ENCODE assay signal across 29 cellular contexts in the genomic region with DNA sequence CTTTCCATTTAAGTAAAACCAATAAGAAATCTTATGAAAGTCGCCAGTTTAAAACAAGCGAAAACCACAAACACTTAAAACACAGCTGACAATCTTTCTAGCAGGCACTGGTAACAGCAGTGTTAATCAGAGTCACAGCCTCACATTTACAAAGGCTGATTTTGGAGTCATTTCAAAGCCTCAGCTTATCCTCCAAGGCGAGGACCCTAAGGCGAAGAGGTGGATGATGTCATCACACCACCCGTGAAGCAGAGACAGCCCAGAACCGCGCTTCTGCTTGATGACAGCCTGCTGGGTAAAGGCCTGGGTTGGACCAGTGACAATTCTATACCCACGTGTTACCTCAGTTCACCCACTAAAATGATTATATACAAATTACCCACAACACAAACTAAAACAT. TPM values are rescaled to one million over a fixed set of nuclear protein-coding genes. Genes with fewer than 3 reads are reported as not detected.
A peak's percentile ranks its signal among the peaks of the same experiment; 100 is the strongest.
DNase-seq lines count a peak whose midpoint lies in the region; ATAC-seq, FAIRE-seq and TF ChIP-seq lines count a peak whose summit lies in the region.
"Had no signal": no experiment of that assay in that cellular context is flagged by ENCODE, and none has a peak within 500 bp of the region (broad histone marks: within the 10 kb centered on the region; RNA-seq: fewer than 3 reads in every experiment).

No MANE protein-coding gene starts in this region.

- POLR2A ChIA-PET in HepG2 (lab: Yijun Ruan, JAX) = interaction anchor here (1.0 kb wide), 1 partner anchor 10 kb away, joined by 4 read pairs; the partner anchor contains the start of gene GOLGA3

- no TSS peak for BruUV-seq in HepG2 (replicated peaks; lab: Mats Ljungman, UMichigan)

- CTCF ChIA-PET in HepG2 (lab: Yijun Ruan, JAX; ENCODE audit: low intra/inter-chr PET ratio, low total read pairs) = no interaction called here

- no peaks in the 10 kb centered on the region for H3K9me3 Mint-ChIP-seq in endothelial cell (ENCODE audit: unreplicated experiment)
- no peaks in the 10 kb centered on the region for H3K9me3 Mint-ChIP-seq in stimulated activated memory B cell treated with anti-CD40 and anti-IgM and Interleukin-4, amounts not matched to agents 10 μg/mL and 1 μg/mL and 100 μg/mL, for 72 hours
- H3K9me3 Mint-ChIP-seq: activated naive CD4-positive, alpha-beta T cell treated with anti-CD3 and anti-CD28 coated beads, Interleukin-2, amount 50 U/mL, for 72 hours; activated T-helper 1 cell treated with anti-CD3 and anti-CD28 coated beads, Interleukin-12 subunit alpha, Interleukin-12 subunit beta, Interleukin-2, Interleukin-4 antibody, amounts not matched to agents 30 ng/mL and 10 ng/mL and 1 ng/mL, durations not matched to agents 14 hours and 24 hours and 36 hours; CD4-positive, CD25-positive, alpha-beta regulatory T cell had no signal

- H4K20me1 ChIP-seq in HepG2 (ENCODE audit: insufficient read depth, low read length) = peaks cover 7% of the 10 kb centered on the region; the same call in 1 of the 2 replicates

- WGBS in HepG2 (ENCODE audit: low lambda C conversion rate) = 97% methylated on average over 8 of the region's 8 CpGs
- WGBS in right lobe of liver (ENCODE audit: insufficient coverage, low coverage, low lambda C conversion rate, missing lambda C conversion rate) = 88% methylated on average over 5 of the region's 8 CpGs
- WGBS in spleen, 5 donors = 86 to 94% (median 89%) methylated on average over 8 of the region's 8 CpGs

- no peak for TF ChIP-seq POLR2A in HepG2 (IDR thresholded peaks at IDR 0.05; ENCODE audit: insufficient read depth in 1 of 2, low read depth in 2 of 2, low read length in 2 of 2)
- TF ChIP-seq POLR2A in right lobe of liver (IDR thresholded peaks at IDR 0.05) = no peak
- no peak for TF ChIP-seq POLR2A in spleen (IDR thresholded peaks at IDR 0.05)

- no peaks in the 10 kb centered on the region for H3K79me2 ChIP-seq in HepG2 (ENCODE audit: insufficient read depth, low read length)

- H3K4me1 ChIP-seq in HepG2 (ENCODE audit: insufficient read depth, low read length) = no peaks in the 10 kb centered on the region
- no peaks in the 10 kb centered on the region for H3K4me1 ChIP-seq in right lobe of liver
- H3K4me1 ChIP-seq in spleen = peaks cover 0 to 26% (median 8%) of the 10 kb centered on the region in 6 donors
- H3K4me1 ChIP-seq: psoas muscle had no signal

- no peak for TF ChIP-seq CTCF in HepG2 (CRISPR knock-in tag; IDR thresholded peaks at IDR 0.05)
- no peak for TF ChIP-seq CTCF in right lobe of liver (IDR thresholded peaks at IDR 0.05)
- TF ChIP-seq CTCF in endothelial cell (IDR thresholded peaks at IDR 0.05; ENCODE audit: unreplicated experiment) = no peak
- TF ChIP-seq CTCF in spleen (IDR thresholded peaks at IDR 0.05 in 8 of 11, conservative IDR thresholded peaks at IDR 0.05 in 3 of 11) = no peak

- H3K36me3 ChIP-seq in HepG2 (replicated peaks in 1 of 2; ENCODE audit: control insufficient read depth in 1 of 2, insufficient read depth in 2 of 2, low read length in 2 of 2) (peaks cover 21 to 64% of the 10 kb centered on the region in 2 experiments; a peak in 4 of 5 replicates), right lobe of liver (peaks cover 5 to 64% (median 35%) of the 10 kb centered on the region in 4 donors), KOPT-K1 (ENCODE audit: insufficient read depth, low read length) (peaks cover 97% of the 10 kb centered on the region), spleen (peaks cover 5 to 91% (median 70%) of the 10 kb centered on the region in 6 donors)

- H3K27me3 ChIP-seq in HepG2 (ENCODE audit: control insufficient read depth in 1 of 2, insufficient read depth in 2 of 2, low read length in 2 of 2) = no peaks in the 10 kb centered on the region
- no peaks in the 10 kb centered on the region for H3K27me3 ChIP-seq in right lobe of liver
- H3K27me3 ChIP-seq in spleen (replicated peaks in 1 of 7) = no peaks in the 10 kb centered on the region
- H3K27me3 ChIP-seq: cardiac muscle cell, esophagus squamous epithelium, neutrophil, stomach, thyroid gland, vagina had no signal

- DNase-seq in HepG2 (ENCODE audit: low spot score) = no peak
- DNase-seq in right lobe of liver = no peak
- no peak for DNase-seq in endothelial cell (ENCODE audit: low spot score)
- no peak for DNase-seq in spleen
- DNase-seq: aorta; CD4-positive, CD25-positive, alpha-beta regulatory T cell; esophagus squamous epithelium; H7; KBM-7; left cardiac atrium; mammary epithelial cell; NCI-H1436; NCI-H748 treated with DMSO at 0.1 percent for 48 hours; psoas muscle; RPMI8226; stimulated activated CD4-positive, alpha-beta T cell treated with anti-CD3 and anti-CD28 coated beads, Interleukin-15, amount 100 ng/mL, for 24 hours; stomach had no signal

- H3K27ac Mint-ChIP-seq in endothelial cell (ENCODE audit: unreplicated experiment) = no peak overlapping the region
- H3K27ac Mint-ChIP-seq in stimulated activated memory B cell treated with anti-CD40 and anti-IgM and Interleukin-4, amounts not matched to agents 10 μg/mL and 1 μg/mL and 100 μg/mL, for 72 hours = peak overlapping the region; percentile 95
- H3K27ac Mint-ChIP-seq: activated T-helper 1 cell treated with anti-CD3 and anti-CD28 coated beads, Interleukin-12 subunit alpha, Interleukin-12 subunit beta, Interleukin-2, Interleukin-4 antibody, amounts not matched to agents 30 ng/mL and 10 ng/mL and 1 ng/mL, durations not matched to agents 14 hours and 24 hours and 36 hours; CD4-positive, CD25-positive, alpha-beta regulatory T cell had no signal

- intact Hi-C loops in HepG2 (cut with micrococcal nuclease; ENCODE audit: unreplicated experiment) = no loop called here
- intact Hi-C loops in right lobe of liver (cut with DNase I) = no loop called here
- intact Hi-C loops in spleen (cut with DNase I; ENCODE audit: low total_unique reads) = no loop called here

- H3K4me3 ChIP-seq in HepG2 (replicated peaks in 1 of 3; ENCODE audit: insufficient read depth in 1 of 3, low read depth in 2 of 3, low read length in 3 of 3) (no peak overlapping the region), right lobe of liver (no peak overlapping the region), spleen (no peak overlapping the region)
- H3K4me3 ChIP-seq: cardiac muscle cell, esophagus squamous epithelium, psoas muscle, stomach, thyroid gland, vagina had no signal

- peaks cover 21% of the 10 kb centered on the region for H3K36me3 Mint-ChIP-seq in endothelial cell (ENCODE audit: low read depth, unreplicated experiment)
- peaks cover 39% of the 10 kb centered on the region for H3K36me3 Mint-ChIP-seq in stimulated activated memory B cell treated with anti-CD40 and anti-IgM and Interleukin-4, amounts not matched to agents 10 μg/mL and 1 μg/mL and 100 μg/mL, for 72 hours

- TF ChIP-seq EP300 in HepG2 (IDR thresholded peaks at IDR 0.05; ENCODE audit: low read depth in 2 of 2, low read length in 2 of 2) = no peak
- no peak for TF ChIP-seq EP300 in HepG2 (CRISPR knock-in tag; IDR thresholded peaks at IDR 0.05; ENCODE audit: borderline replicate concordance)

- H3K9me3 ChIP-seq in HepG2 (ENCODE audit: low read length) (no peaks in the 10 kb centered on the region), right lobe of liver (no peaks in the 10 kb centered on the region), KOPT-K1 (ENCODE audit: insufficient read depth, low read length, poor library complexity, severe bottlenecking) (no peaks in the 10 kb centered on the region), spleen (no peaks in the 10 kb centered on the region)
- H3K9me3 ChIP-seq: esophagus squamous epithelium, neutrophil, psoas muscle, stomach, thyroid gland, vagina had no signal

- ATAC-seq in HepG2 = no peak
- ATAC-seq in right lobe of liver = no peak
- no peak for ATAC-seq in stimulated activated memory B cell treated with anti-CD40 and anti-IgM and Interleukin-4, amounts not matched to agents 10 μg/mL and 1 μg/mL and 100 μg/mL, for 72 hours
- ATAC-seq in GM18909 (IDR thresholded peaks at IDR 0.05; ENCODE audit: poor library complexity, unreplicated experiment) = no peak
- ATAC-seq in GM19395 (IDR thresholded peaks at IDR 0.05; ENCODE audit: unreplicated experiment) = no peak
- ATAC-seq: left cardiac atrium, psoas muscle had no signal

- H2AFZ ChIP-seq in HepG2 (ENCODE audit: low read length) = no peak overlapping the region

- peaks cover 6% of the 10 kb centered on the region for H3K27me3 Mint-ChIP-seq in endothelial cell (ENCODE audit: unreplicated experiment)
- H3K27me3 Mint-ChIP-seq in stimulated activated memory B cell treated with anti-CD40 and anti-IgM and Interleukin-4, amounts not matched to agents 10 μg/mL and 1 μg/mL and 100 μg/mL, for 72 hours = no peaks in the 10 kb centered on the region
- H3K27me3 Mint-ChIP-seq: CD4-positive, CD25-positive, alpha-beta regulatory T cell had no signal

- H3K9ac ChIP-seq in HepG2 (ENCODE audit: insufficient read depth, low read depth, low read length) = no peak overlapping the region

- H3K4me2 ChIP-seq in HepG2 (ENCODE audit: low read depth, low read length) = no peak overlapping the region

- in situ Hi-C loops in HepG2 (cut with HindIII; ENCODE audit: extremely low pct_ligation_motif_present, low pct_unique_long_range_greater_than_20kb) = no loop called here

- H3K4me1 Mint-ChIP-seq in endothelial cell (ENCODE audit: unreplicated experiment) = no peaks in the 10 kb centered on the region
- peaks cover 31% of the 10 kb centered on the region for H3K4me1 Mint-ChIP-seq in stimulated activated memory B cell treated with anti-CD40 and anti-IgM and Interleukin-4, amounts not matched to agents 10 μg/mL and 1 μg/mL and 100 μg/mL, for 72 hours
- H3K4me1 Mint-ChIP-seq: CD4-positive, CD25-positive, alpha-beta regulatory T cell had no signal

- no peak for TF ChIP-seq RAD21 in HepG2 (CRISPR knock-in tag; IDR thresholded peaks at IDR 0.05)

- FAIRE-seq in HepG2 (lab: Jason Lieb, UNC) = no peak
- FAIRE-seq: frontal cortex, GM19239 had no signal

- peak overlapping the region; percentile 56 for H3K4me3 Mint-ChIP-seq in endothelial cell (ENCODE audit: unreplicated experiment)
- no peak overlapping the region for H3K4me3 Mint-ChIP-seq in stimulated activated memory B cell treated with anti-CD40 and anti-IgM and Interleukin-4, amounts not matched to agents 10 μg/mL and 1 μg/mL and 100 μg/mL, for 72 hours
- H3K4me3 Mint-ChIP-seq: activated T-helper 1 cell treated with anti-CD3 and anti-CD28 coated beads, Interleukin-12 subunit alpha, Interleukin-12 subunit beta, Interleukin-2, Interleukin-4 antibody, amounts not matched to agents 30 ng/mL and 10 ng/mL and 1 ng/mL, durations not matched to agents 14 hours and 24 hours and 36 hours; CD4-positive, CD25-positive, alpha-beta regulatory T cell had no signal

- H3K27ac ChIP-seq in HepG2 (ENCODE audit: extremely low read length, insufficient read depth, low read length) = no peak overlapping the region
- no peak overlapping the region for H3K27ac ChIP-seq in right lobe of liver
- peak overlapping the region; percentile 73 for H3K27ac ChIP-seq in KOPT-K1 (ENCODE audit: low read depth, low read length, poor library complexity, severe bottlenecking)
- peak overlapping the region in 1 of 8 donors; percentile 71 for H3K27ac ChIP-seq in spleen
- H3K27ac ChIP-seq: cardiac muscle cell, esophagus squamous epithelium, neutrophil, psoas muscle, stomach, vagina had no signal

RNA-seq across cellular contexts. Expression of gene GOLGA3, which starts 10.1 kb away (rescaled TPM):
- total RNA-seq in HepG2 (2016; rRNA removed; fragmentation: Illumina TruSeq; extraction: Trizol) (36.0 and 43.0 TPM in 2 replicates), right lobe of liver (10 to 100 TPM; 15.7 to 37.5 (median 22.8) TPM), endothelial cell (ENCODE audit: unreplicated experiment) (44.3 TPM), spleen (10 to 100 TPM; 51.3 to 80.9 (median 56.1) TPM)
- 15.6 and 17.8 TPM in 2 replicates for total RNA-seq in HepG2 (2016; cell fraction: cytosol; rRNA removed; fragmentation: Illumina TruSeq; extraction: Trizol; ENCODE audit: low read depth)
- total RNA-seq in HepG2 (2016; cell fraction: insoluble cytoplasmic fraction; rRNA removed; fragmentation: Illumina TruSeq; extraction: Trizol) = 31.7 and 41.8 TPM in 2 replicates
- total RNA-seq in HepG2 (2016; cell fraction: membrane; rRNA removed; fragmentation: Illumina TruSeq; extraction: Trizol) = 26.6 and 27.1 TPM in 2 replicates
- 40.4 and 48.3 TPM in 2 replicates for total RNA-seq in HepG2 (2016; cell fraction: nucleus; rRNA removed; fragmentation: Illumina TruSeq; extraction: Trizol)
- polyA plus RNA-seq in HepG2 (2011; rRNA removed) (22.0 and 22.7 TPM in 2 replicates), spleen (10 to 100 TPM in 1 of 3 donors, 1 to 10 TPM in 2; 6.8 to 18.7 (median 7.8) TPM)
- 17.7 and 27.7 TPM in 2 replicates for polyA plus RNA-seq in HepG2 (2011; cell fraction: cytosol; rRNA removed)
- polyA plus RNA-seq in HepG2 (2011; cell fraction: nucleus; rRNA removed) = 63.9 and 77.3 TPM in 2 replicates
- 10.9 and 13.5 TPM in 2 replicates for polyA plus RNA-seq in HepG2 (2012)
- polyA plus RNA-seq in HepG2 (2016; cell fraction: cytosol; fragmentation: Illumina TruSeq; extraction: Trizol; ENCODE audit: low read depth) = 9.3 and 9.4 TPM in 2 replicates
- polyA plus RNA-seq in HepG2 (2016; cell fraction: insoluble cytoplasmic fraction; fragmentation: Illumina TruSeq; extraction: Trizol; ENCODE audit: low read depth) = 14.3 and 16.9 TPM in 2 replicates
- polyA plus RNA-seq in HepG2 (2016; cell fraction: membrane; fragmentation: Illumina TruSeq; extraction: Trizol; ENCODE audit: low read depth) = 9.7 and 12.3 TPM in 2 replicates
- polyA plus RNA-seq in HepG2 (2016; cell fraction: nucleus; fragmentation: Illumina TruSeq; extraction: Trizol; ENCODE audit: insufficient read depth, low read depth) = 48.3 and 55.7 TPM in 2 replicates
- polyA minus RNA-seq in HepG2 (2011; rRNA and poly(A)+ RNA removed; ENCODE audit: low replicate concordance) = 38.7 and 87.6 TPM in 2 replicates
- 27.6 and 33.4 TPM in 2 replicates for polyA minus RNA-seq in HepG2 (2011; cell fraction: cytosol; rRNA and poly(A)+ RNA removed)
- polyA minus RNA-seq in HepG2 (2011; cell fraction: nucleus; rRNA and poly(A)+ RNA removed) = 40.3 and 67.0 TPM in 2 replicates

RNA-seq across cellular contexts. Expression of gene ANKLE2, which starts 56.9 kb away (rescaled TPM):
- total RNA-seq in HepG2 (2016; rRNA removed; fragmentation: Illumina TruSeq; extraction: Trizol) (16.2 and 35.3 TPM in 2 replicates), right lobe of liver (10 to 100 TPM; 13.9 to 25.1 (median 15.7) TPM), endothelial cell (ENCODE audit: unreplicated experiment) (96.2 TPM), spleen (10 to 100 TPM; 60.4 to 86.5 (median 82.3) TPM)
- 20.1 and 20.5 TPM in 2 replicates for total RNA-seq in HepG2 (2016; cell fraction: cytosol; rRNA removed; fragmentation: Illumina TruSeq; extraction: Trizol; ENCODE audit: low read depth)
- 14.0 and 36.7 TPM in 2 replicates for total RNA-seq in HepG2 (2016; cell fraction: insoluble cytoplasmic fraction; rRNA removed; fragmentation: Illumina TruSeq; extraction: Trizol)
- total RNA-seq in HepG2 (2016; cell fraction: membrane; rRNA removed; fragmentation: Illumina TruSeq; extraction: Trizol) = 16.8 and 21.8 TPM in 2 replicates
- 62.3 and 64.4 TPM in 2 replicates for total RNA-seq in HepG2 (2016; cell fraction: nucleus; rRNA removed; fragmentation: Illumina TruSeq; extraction: Trizol)
- polyA plus RNA-seq in HepG2 (2011; rRNA removed) (37.1 and 51.2 TPM in 2 replicates), spleen (10 to 100 TPM; 25.7 to 48.5 (median 40.4) TPM)
- polyA plus RNA-seq in HepG2 (2011; cell fraction: cytosol; rRNA removed) = 23.3 and 24.4 TPM in 2 replicates
- polyA plus RNA-seq in HepG2 (2011; cell fraction: nucleus; rRNA removed) = 163 and 166 TPM in 2 replicates
- polyA plus RNA-seq in HepG2 (2012) = 30.1 and 31.6 TPM in 2 replicates
- 3.0 and 3.4 TPM in 2 replicates for polyA plus RNA-seq in HepG2 (2016; cell fraction: cytosol; fragmentation: Illumina TruSeq; extraction: Trizol; ENCODE audit: low read depth)
- 12.3 and 14.0 TPM in 2 replicates for polyA plus RNA-seq in HepG2 (2016; cell fraction: insoluble cytoplasmic fraction; fragmentation: Illumina TruSeq; extraction: Trizol; ENCODE audit: low read depth)
- 7.1 and 7.4 TPM in 2 replicates for polyA plus RNA-seq in HepG2 (2016; cell fraction: membrane; fragmentation: Illumina TruSeq; extraction: Trizol; ENCODE audit: low read depth)
- 129 and 136 TPM in 2 replicates for polyA plus RNA-seq in HepG2 (2016; cell fraction: nucleus; fragmentation: Illumina TruSeq; extraction: Trizol; ENCODE audit: insufficient read depth, low read depth)
- polyA minus RNA-seq in HepG2 (2011; rRNA and poly(A)+ RNA removed; ENCODE audit: low replicate concordance) = 183 and 431 TPM in 2 replicates
- polyA minus RNA-seq in HepG2 (2011; cell fraction: cytosol; rRNA and poly(A)+ RNA removed) = 26.3 and 37.6 TPM in 2 replicates
- polyA minus RNA-seq in HepG2 (2011; cell fraction: nucleus; rRNA and poly(A)+ RNA removed) = 111 and 121 TPM in 2 replicates
